Comparison of ENCODE assay signal across 13 cellular contexts in the genomic region with DNA sequence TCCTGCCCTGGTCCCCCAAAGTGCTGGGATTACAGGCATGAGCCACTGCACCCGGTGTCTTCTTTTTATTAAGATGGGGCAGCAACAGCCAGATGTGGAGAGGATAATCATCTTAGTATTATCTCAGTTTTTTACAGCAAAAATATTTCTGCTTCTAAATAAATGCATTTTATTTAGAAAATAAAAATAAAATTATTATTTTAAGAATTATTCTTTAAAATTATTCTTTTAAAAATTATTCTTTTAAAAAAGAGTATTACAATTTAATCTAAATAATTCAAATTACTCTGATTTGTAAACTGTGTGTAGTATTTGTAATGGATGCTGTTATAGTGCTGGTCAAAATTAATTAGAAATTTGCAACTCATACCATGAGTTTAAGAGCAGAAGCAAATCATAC.
"Had no signal": no experiment of that assay in that cellular context is flagged by ENCODE, and none has a peak within 500 bp of the region (broad histone marks: within the 10 kb centered on the region; RNA-seq: fewer than 3 reads in every experiment).

No MANE protein-coding gene starts in this region.

- H3K4me3 Mint-ChIP-seq: activated CD4-positive, alpha-beta T cell treated with anti-CD3 and anti-CD28 coated beads for 36 hours; activated naive CD8-positive, alpha-beta T cell treated with anti-CD3 and anti-CD28 coated beads, Interleukin-2, amount 50 U/mL, for 24 hours; activated T-cell treated with anti-CD3 and anti-CD28 coated beads, Interleukin-2, amount 50 U/mL, for 4 hours; T-helper 1 cell treated with Interleukin-12 subunit alpha and Interleukin-12 subunit beta and Interleukin-4 antibody, amounts not matched to agents 30 μg/mL and 1 μg/mL, for 36 hours had no signal

- H3K27ac ChIP-seq: ascending aorta, body of pancreas, PC-9 had no signal

- H3K4me2 ChIP-seq: PC-9 had no signal

- H3K9me3 Mint-ChIP-seq: activated naive CD4-positive, alpha-beta T cell treated with anti-CD3 and anti-CD28 coated beads, Interleukin-2, amount 50 U/mL, for 72 hours; activated naive CD8-positive, alpha-beta T cell treated with anti-CD3 and anti-CD28 coated beads, Interleukin-2, amount 50 U/mL, for 24 hours; activated T-cell treated with anti-CD3 and anti-CD28 coated beads, Interleukin-2, amount 50 U/mL, for 4 hours had no signal

- ATAC-seq: activated naive CD4-positive, alpha-beta T cell treated with anti-CD3 and anti-CD28 coated beads, Interleukin-2, amount 50 U/mL, for 72 hours; activated naive CD8-positive, alpha-beta T cell treated with anti-CD3 and anti-CD28 coated beads, Interleukin-2, amount 50 U/mL, for 24 hours; activated T-cell treated with anti-CD3 and anti-CD28 coated beads, Interleukin-2, amount 50 U/mL, for 4 hours had no signal

- H2AFZ ChIP-seq: PC-9 had no signal

- H3K4me1 ChIP-seq: ascending aorta, body of pancreas had no signal

- DNase-seq: amniotic stem cell, NCI-H1417 treated with DMSO at 0.1 percent for 48 hours, NCI-H2029 treated with DMSO at 0.1 percent for 48 hours, SHP77 treated with DMSO at 0.1 percent for 48 hours had no signal

- H3K9me3 ChIP-seq: body of pancreas, MG63 had no signal

- H3K27me3 Mint-ChIP-seq: activated CD4-positive, alpha-beta T cell treated with anti-CD3 and anti-CD28 coated beads for 36 hours; activated naive CD8-positive, alpha-beta T cell treated with anti-CD3 and anti-CD28 coated beads, Interleukin-2, amount 50 U/mL, for 24 hours had no signal

- H3K4me3 ChIP-seq: ascending aorta, body of pancreas, MG63, PC-9 had no signal

- H3K27me3 ChIP-seq: ascending aorta, body of pancreas, MG63 had no signal

- H3K27ac Mint-ChIP-seq: activated naive CD4-positive, alpha-beta T cell treated with anti-CD3 and anti-CD28 coated beads, Interleukin-2, amount 50 U/mL, for 72 hours; activated naive CD8-positive, alpha-beta T cell treated with anti-CD3 and anti-CD28 coated beads, Interleukin-2, amount 50 U/mL, for 24 hours; T-helper 1 cell treated with Interleukin-12 subunit alpha and Interleukin-12 subunit beta and Interleukin-4 antibody, amounts not matched to agents 30 μg/mL and 1 μg/mL, for 36 hours had no signal

- H3K36me3 ChIP-seq: ascending aorta, MG63 had no signal
